ENCODE assay signal across 9 cellular contexts in the genomic region with DNA sequence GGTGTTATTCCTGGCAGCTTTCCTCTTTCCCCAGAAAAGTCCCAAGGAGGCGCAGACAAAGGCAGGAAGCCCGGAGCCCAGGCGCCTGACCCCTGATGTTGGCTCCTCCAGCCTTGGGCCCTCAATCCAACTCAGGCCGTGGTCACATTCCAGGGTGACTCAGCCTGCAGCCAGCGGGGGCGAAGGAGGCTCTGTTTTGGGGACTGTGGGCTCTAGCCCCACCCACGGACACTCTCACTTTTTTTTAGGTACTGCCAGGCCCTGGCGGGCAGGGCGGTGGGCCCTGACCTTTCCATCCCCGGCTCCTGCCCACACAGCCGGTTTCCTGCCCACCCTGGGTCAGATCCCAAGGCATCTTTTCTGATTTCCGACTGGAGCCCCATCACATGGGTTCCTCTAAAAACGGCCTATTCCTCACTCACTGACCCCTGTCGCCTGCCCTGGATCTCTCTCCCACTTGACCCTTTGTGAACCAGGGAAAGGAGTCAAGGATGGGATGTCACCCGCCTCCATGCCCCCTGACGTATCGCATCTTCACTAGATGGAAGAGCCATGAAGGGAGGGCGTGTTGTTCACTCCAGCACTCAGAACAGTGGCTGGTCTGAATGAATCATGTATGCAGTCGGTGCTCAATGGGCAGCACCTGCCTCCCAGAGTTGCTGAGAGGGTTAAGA.
DNase-seq lines count a peak whose midpoint lies in the region; ATAC-seq and TF ChIP-seq lines count a peak whose summit lies in the region.
"Had no signal": no experiment of that assay in that cellular context is flagged by ENCODE, and none has a peak within 500 bp of the region (broad histone marks: within the 10 kb centered on the region; RNA-seq: fewer than 3 reads in every experiment).

No MANE protein-coding gene starts in this region.

- POLR2A ChIA-PET in HEK293 (lab: Yijun Ruan, JAX): no interaction called here

- CTCF ChIA-PET in HEK293 (lab: Yijun Ruan, JAX): interaction anchor here (0.7 kb wide), 1 partner anchor 22 kb away, joined by 4 read pairs; no protein-coding TSS in a partner anchor

- no peak for ATAC-seq in HG02763 (IDR thresholded peaks at IDR 0.05; ENCODE audit: unreplicated experiment)
- no peak for ATAC-seq in GM18861 (IDR thresholded peaks at IDR 0.05; ENCODE audit: unreplicated experiment)
- ATAC-seq in GM19397 (IDR thresholded peaks at IDR 0.05; ENCODE audit: unreplicated experiment): no peak

- H3K36me3 ChIP-seq in HEK293 (ENCODE audit: control insufficient read depth in 2 of 2, insufficient read depth in 1 of 2, low read length in 2 of 2) (no peaks in the 10 kb centered on the region), brain microvascular endothelial cell (replicated peaks) (peaks cover 4% of the 10 kb centered on the region)

- H3K27ac ChIP-seq in HEK293 (ENCODE audit: extremely low read depth, low read depth, low read length) (no peak overlapping the region), brain microvascular endothelial cell (peak overlapping the region; percentile 15)

- H3K4me3 ChIP-seq in HEK293 (ENCODE audit: low read depth, low read length) (no peak overlapping the region), brain microvascular endothelial cell (ENCODE audit: low read depth, low read length) (no peak overlapping the region)

- TF ChIP-seq CTCF in HEK293 (tag by site-specific recombination; IDR thresholded peaks at IDR 0.05) (no peak), brain microvascular endothelial cell (IDR thresholded peaks at IDR 0.05; ENCODE audit: low read depth, low read length, missing control alignments) (no peak)

- H3K27me3 ChIP-seq in brain microvascular endothelial cell (replicated peaks): no peaks in the 10 kb centered on the region

- H3K4me1 ChIP-seq in HEK293 (ENCODE audit: control insufficient read depth, insufficient read depth, low read length): no peaks in the 10 kb centered on the region

- H3K9me3 ChIP-seq in HEK293 (ENCODE audit: control insufficient read depth, insufficient read depth, low read depth, low read length): no peaks in the 10 kb centered on the region

- in situ Hi-C loops in brain microvascular endothelial cell (cut with HindIII; ENCODE audit: low pct_ligation_motif_present, low sequenced_read_pairs): no loop called here

- DNase-seq in brain microvascular endothelial cell: peak; percentile 77
- DNase-seq in kidney glomerular epithelial cell (lab: John Stamatoyannopoulos, UW): peak; percentile 57
- peak; percentile 91 for DNase-seq in smooth muscle cell of the brain vasculature (ENCODE audit: low read depth, low spot score)
- DNase-seq in DMS153 treated with DMSO at 0.1 percent for 48 hours (lab: John Stamatoyannopoulos, UW; ENCODE audit: unreplicated experiment): no peak
- DNase-seq: activated CD4-positive, CD25-positive, alpha-beta regulatory T cell treated with anti-CD3 and anti-CD28 coated beads, Interleukin-2, amount 50 U/mL, for 72 hours had no signal

TF ChIP-seq in HEK293, 187 proteins besides CTCF, POLR2A, EP300 and RAD21:
- TF ChIP-seq ZFHX2 (tag by site-specific recombination; conservative IDR thresholded peaks at IDR 0.05): peak; percentile 80
- TF ChIP-seq ZNF354C (tag by site-specific recombination; IDR thresholded peaks at IDR 0.05; ENCODE audit: borderline replicate concordance, low read depth): no peak
- TF ChIP-seq, protein P1, sequence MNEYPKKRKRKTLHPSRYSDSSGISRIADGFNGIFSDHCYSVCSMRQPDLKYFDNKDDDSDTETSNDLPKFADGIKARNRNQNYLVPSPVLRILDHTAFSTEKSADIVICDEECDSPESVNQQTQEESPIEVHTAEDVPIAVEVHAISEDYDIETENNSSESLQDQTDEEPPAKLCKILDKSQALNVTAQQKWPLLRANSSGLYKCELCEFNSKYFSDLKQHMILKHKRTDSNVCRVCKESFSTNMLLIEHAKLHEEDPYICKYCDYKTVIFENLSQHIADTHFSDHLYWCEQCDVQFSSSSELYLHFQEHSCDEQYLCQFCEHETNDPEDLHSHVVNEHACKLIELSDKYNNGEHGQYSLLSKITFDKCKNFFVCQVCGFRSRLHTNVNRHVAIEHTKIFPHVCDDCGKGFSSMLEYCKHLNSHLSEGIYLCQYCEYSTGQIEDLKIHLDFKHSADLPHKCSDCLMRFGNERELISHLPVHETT (tag by site-specific recombination; IDR thresholded peaks at IDR 0.05): no peak
- TF ChIP-seq EGR2 (tag by site-specific recombination; IDR thresholded peaks at IDR 0.05; ENCODE audit: low read depth): peak; percentile 78
TF ChIP-seq in HEK293: peak in this region for 2.
